14 cellular contexts compared by ENCODE assay signal in genomic region chr1:213976665-213977485, GRCh38. TPM values are rescaled to one million over a fixed set of nuclear protein-coding genes. Genes with fewer than 3 reads are reported as not detected.
DNase-seq lines count a peak whose midpoint lies in the region; ATAC-seq, FAIRE-seq and TF ChIP-seq lines count a peak whose summit lies in the region.
"Had no signal": no experiment of that assay in that cellular context is flagged by ENCODE, and none has a peak within 500 bp of the region (broad histone marks: within the 10 kb centered on the region; RNA-seq: fewer than 3 reads in every experiment).

No MANE protein-coding gene starts in this region.

- no peaks in the 10 kb centered on the region for H3K9me3 ChIP-seq in HEK293 (ENCODE audit: control insufficient read depth, insufficient read depth, low read depth, low read length)
- H3K9me3 ChIP-seq in H1 (ENCODE audit: insufficient read depth in 2 of 2, low read depth in 1 of 2, low read length in 1 of 2) = no peaks in the 10 kb centered on the region
- H3K9me3 ChIP-seq in right lobe of liver = no peaks in the 10 kb centered on the region
- no peaks in the 10 kb centered on the region for H3K9me3 ChIP-seq in small intestine (ENCODE audit: control insufficient read depth, low read depth)
- H3K9me3 ChIP-seq in effector memory CD4-positive, alpha-beta T cell (ENCODE audit: control insufficient read depth, low read length) = no peaks in the 10 kb centered on the region
- H3K9me3 ChIP-seq: BE2C had no signal

- no peak overlapping the region for H3K4me3 ChIP-seq in HEK293 (ENCODE audit: low read depth, low read length)
- H3K4me3 ChIP-seq in H1 (ENCODE audit: extremely low read depth in 1 of 4, insufficient read depth in 2 of 4, low read depth in 3 of 4, low read length in 4 of 4) = peak overlapping the region in 1 of 4 experiments; percentile 26; a peak in 1 of 8 replicates
- peak overlapping the region in 2 of 3 donors; percentile 5 to 11 for H3K4me3 ChIP-seq in right lobe of liver
- no peak overlapping the region for H3K4me3 ChIP-seq in small intestine (ENCODE audit: low read depth in 1 of 2, low read length in 2 of 2)
- no peak overlapping the region for H3K4me3 ChIP-seq in effector memory CD4-positive, alpha-beta T cell (ENCODE audit: insufficient read depth, low read depth, low read length, poor library complexity, severe bottlenecking)
- H3K4me3 ChIP-seq: PC-9 had no signal

- peak; percentile 68 to 78 (median 70) for ATAC-seq in right lobe of liver
- no peak for ATAC-seq in GM18907 (IDR thresholded peaks at IDR 0.05; ENCODE audit: unreplicated experiment)

- no peak for TF ChIP-seq POLR2A in H1 (IDR thresholded peaks at IDR 0.05; ENCODE audit: control extremely low read depth in 1 of 2, low read depth in 2 of 2, low read length in 2 of 2)
- no peak for TF ChIP-seq POLR2A in right lobe of liver (IDR thresholded peaks at IDR 0.05)

- H4K20me1 ChIP-seq in H1 (replicated peaks in 1 of 2; ENCODE audit: control insufficient read depth in 1 of 2, insufficient read depth in 2 of 2, low read length in 2 of 2) = peaks cover 0 to 2% of the 10 kb centered on the region in 2 experiments

- H3K4ac ChIP-seq in H1 (replicated peaks; ENCODE audit: insufficient read length, low read depth, low read length) = no peak overlapping the region

- no peak overlapping the region for H2BK20ac ChIP-seq in H1 (ENCODE audit: low read length)

- POLR2A ChIA-PET in HEK293 (lab: Yijun Ruan, JAX) = interaction anchor here (0.5 to 1.0 kb wide), 2 partner anchors 10 to 146 kb away, joined by 4 to 8 read pairs; partner anchors contain the start of gene PROX1
- POLR2A ChIA-PET in H1 (lab: Charles Lee; ENCODE audit: partially characterized antibody) = interaction anchor here (0.6 kb wide), 1 partner anchor 875 kb away, joined by 3 read pairs; no protein-coding TSS in a partner anchor

- no peaks in the 10 kb centered on the region for H3K36me3 ChIP-seq in HEK293 (ENCODE audit: control insufficient read depth in 2 of 2, insufficient read depth in 1 of 2, low read length in 2 of 2)
- no peaks in the 10 kb centered on the region for H3K36me3 ChIP-seq in H1 (ENCODE audit: control insufficient read depth in 2 of 4, insufficient read depth in 4 of 4, low read length in 3 of 4)
- H3K36me3 ChIP-seq in right lobe of liver = no peaks in the 10 kb centered on the region
- no peaks in the 10 kb centered on the region for H3K36me3 ChIP-seq in small intestine (ENCODE audit: control insufficient read depth in 2 of 2, insufficient read depth in 2 of 2, low read length in 2 of 2)
- no peaks in the 10 kb centered on the region for H3K36me3 ChIP-seq in effector memory CD4-positive, alpha-beta T cell (ENCODE audit: control insufficient read depth, insufficient read depth, low read length)
- H3K36me3 ChIP-seq: BE2C had no signal

- no peak overlapping the region for H2AFZ ChIP-seq in H1 (ENCODE audit: low read length)
- H2AFZ ChIP-seq: PC-9 had no signal

- H3K4me2 ChIP-seq in H1 (ENCODE audit: insufficient read depth in 1 of 2, low read depth in 2 of 2, low read length in 2 of 2) = peak overlapping the region; percentile 22 to 48; a peak in 2 of 4 replicates
- H3K4me2 ChIP-seq: PC-9 had no signal

- WGBS in H1 (ENCODE audit: extremely low coverage in 1 of 2, insufficient coverage in 1 of 2, insufficient read length in 1 of 2, insufficient replicate concordance in 2 of 2, low coverage in 1 of 2, low lambda C conversion rate in 2 of 2, missing lambda C conversion rate in 1 of 2), 2 experiments = 63% methylated on average over 8 of the region's 8 CpGs; no CpG with 5 or more reads in 1 of the 2 experiments
- 23% methylated on average over 8 of the region's 8 CpGs for WGBS in right lobe of liver (ENCODE audit: insufficient coverage, low coverage, low lambda C conversion rate, missing lambda C conversion rate)
- 10 to 30% (median 21%) methylated on average over 8 of the region's 8 CpGs for WGBS in small intestine, 3 donors

- CTCF ChIA-PET in HEK293 (lab: Yijun Ruan, JAX) = no interaction called here
- CTCF ChIA-PET in H1 (lab: Charles Lee; ENCODE audit: partially characterized antibody) = interaction anchor here (0.6 to 2.3 kb wide), 7 partner anchors 11 to 695 kb away, joined by 3 to 11 read pairs (median 4); partner anchors contain the start of gene PROX1

- H3K23me2 ChIP-seq in H1 (ENCODE audit: low read depth, low read length) = peaks cover 8% of the 10 kb centered on the region; the same call in 1 of the 2 replicates

- H3K4me1 ChIP-seq in HEK293 (ENCODE audit: control insufficient read depth, insufficient read depth, low read length) = peaks cover 4% of the 10 kb centered on the region; the same call in 1 of the 2 replicates
- peaks cover 1 to 15% (median 8%) of the 10 kb centered on the region in 4 experiments; a peak in 6 of 7 replicates for H3K4me1 ChIP-seq in H1 (replicated peaks in 1 of 4; ENCODE audit: control insufficient read depth in 3 of 4, insufficient read depth in 4 of 4, low read length in 3 of 4)
- peaks cover 0 to 55% (median 11%) of the 10 kb centered on the region in 4 donors for H3K4me1 ChIP-seq in right lobe of liver
- no peaks in the 10 kb centered on the region for H3K4me1 ChIP-seq in small intestine (ENCODE audit: control insufficient read depth in 2 of 2, insufficient read depth in 1 of 2, low read depth in 1 of 2, low read length in 1 of 2)
- no peaks in the 10 kb centered on the region for H3K4me1 ChIP-seq in effector memory CD4-positive, alpha-beta T cell (ENCODE audit: control insufficient read depth, insufficient read depth, low read length, poor library complexity, severe bottlenecking)

- intact Hi-C loops in right lobe of liver (cut with DNase I) = no loop called here

- H2BK15ac ChIP-seq in H1 (ENCODE audit: low read length) = no peak overlapping the region

- H3K56ac ChIP-seq in H1 (replicated peaks; ENCODE audit: insufficient read length, low read depth, low read length) = no peak overlapping the region

- H2BK12ac ChIP-seq in H1 (ENCODE audit: low read depth, low read length) = no peak overlapping the region; the same call in 1 of the 2 replicates

- H3K27ac ChIP-seq in HEK293 (ENCODE audit: extremely low read depth, low read depth, low read length) (no peak overlapping the region), H1 (ENCODE audit: low read depth, low read length) (no peak overlapping the region), right lobe of liver (peak overlapping the region; percentile 73 to 99 (median 81)), small intestine (ENCODE audit: low read depth in 1 of 2, low read length in 1 of 2) (no peak overlapping the region)
- H3K27ac ChIP-seq in effector memory CD4-positive, alpha-beta T cell (ENCODE audit: insufficient read depth, low read length, poor library complexity, severe bottlenecking) = no peak overlapping the region
- H3K27ac ChIP-seq: PC-9 had no signal

- H3K27me3 ChIP-seq in H1 (replicated peaks in 1 of 4; ENCODE audit: control insufficient read depth in 3 of 4, extremely low read depth in 1 of 4, insufficient read depth in 3 of 4, low read length in 3 of 4) (peaks cover 29 to 58% (median 52%) of the 10 kb centered on the region in 4 experiments), right lobe of liver (no peaks in the 10 kb centered on the region), small intestine (ENCODE audit: control insufficient read depth in 2 of 2, insufficient read depth in 2 of 2, low read length in 2 of 2) (peaks cover 0 to 21% of the 10 kb centered on the region in 2 donors)
- peaks cover 17% of the 10 kb centered on the region for H3K27me3 ChIP-seq in effector memory CD4-positive, alpha-beta T cell (replicated peaks; ENCODE audit: control insufficient read depth, insufficient read depth, low read length, poor library complexity, severe bottlenecking)
- H3K27me3 ChIP-seq: BE2C had no signal

- no peak overlapping the region for H4K91ac ChIP-seq in H1 (replicated peaks; ENCODE audit: insufficient read length, low read length)

- H3K14ac ChIP-seq in H1 (ENCODE audit: insufficient read length) = no peak overlapping the region

- no peaks in the 10 kb centered on the region for H3K79me1 ChIP-seq in H1 (ENCODE audit: low read depth, low read length)

- no peak overlapping the region for H2BK120ac ChIP-seq in H1 (replicated peaks; ENCODE audit: low read depth, low read length)

- H4K8ac ChIP-seq in H1 (ENCODE audit: extremely low read depth, insufficient read depth, low read length) = no peak overlapping the region

- no peak for TF ChIP-seq EP300 in H1 (IDR thresholded peaks at IDR 0.05; ENCODE audit: borderline replicate concordance in 1 of 2, low read depth in 2 of 2, low read length in 2 of 2)

- FAIRE-seq in H1 (lab: Jason Lieb, UNC) (no peak), small intestine (lab: Jason Lieb, UNC) (no peak)

- no peak for TF ChIP-seq CTCF in HEK293 (tag by site-specific recombination; IDR thresholded peaks at IDR 0.05)
- no peak for TF ChIP-seq CTCF in H1 (IDR thresholded peaks at IDR 0.05; ENCODE audit: control extremely low read depth in 1 of 3, insufficient read depth in 1 of 3, low read depth in 1 of 3, low read length in 3 of 3)
- TF ChIP-seq CTCF in right lobe of liver (IDR thresholded peaks at IDR 0.05) = no peak

- no peak overlapping the region for H3K9ac ChIP-seq in H1 (replicated peaks in 1 of 4; ENCODE audit: extremely low read depth in 1 of 4, low read depth in 3 of 4, low read length in 3 of 4)

- no peak overlapping the region for H2BK5ac ChIP-seq in H1 (ENCODE audit: low read depth, low read length)

- no peak overlapping the region for H3K23ac ChIP-seq in H1 (ENCODE audit: insufficient read length)

- no peak overlapping the region for H2AK5ac ChIP-seq in H1 (ENCODE audit: low read depth, low read length)

- no peaks in the 10 kb centered on the region for H3K79me2 ChIP-seq in H1 (ENCODE audit: control insufficient read depth in 1 of 2, insufficient read depth in 2 of 2, low read length in 2 of 2)

- no peak for DNase-seq in H1 (ENCODE audit: low read depth in 1 of 2, low spot score in 2 of 2)
- peak in 1 of 3 donors; percentile 59 for DNase-seq in right lobe of liver
- DNase-seq in small intestine = peak; percentile 32
- DNase-seq in activated gamma-delta T cell (lab: John Stamatoyannopoulos, UW) = no peak
- no peak for DNase-seq in effector memory CD4-positive, alpha-beta T cell
- DNase-seq: BE2C; CD4-positive, alpha-beta memory T cell; EL; KBM-7; NCI-H1048; NCI-H146; PC-9 had no signal

- H4K5ac ChIP-seq in H1 (ENCODE audit: insufficient read length, low read depth, low read length) = no peak overlapping the region

- no peak overlapping the region for H3K18ac ChIP-seq in H1 (ENCODE audit: extremely low read depth, low read length)

- no peak for TF ChIP-seq RAD21 in H1 (IDR thresholded peaks at IDR 0.05 in 1 of 2, conservative IDR thresholded peaks at IDR 0.05 in 1 of 2; ENCODE audit: low read depth in 2 of 2, low read length in 2 of 2)

RNA-seq across cellular contexts. Expression of gene PROX1, which starts 10.9 kb away (rescaled TPM):
- 1.5 and 2.0 TPM in 2 replicates for total RNA-seq in H1 (2021; fragmentation: NEBNext Ultra II Directional; extraction: Animal tissue kit (Norgen Biotek cat#: 25700))
- 0.30 and 0.82 TPM in 2 replicates for polyA plus RNA-seq in H1 (2011; rRNA removed)
- polyA plus RNA-seq in H1 (2011; cell fraction: cytosol; rRNA removed) = 0.30 TPM
- 0.80 TPM for polyA plus RNA-seq in H1 (2011; cell fraction: nucleus; rRNA removed)
- 0.33 to 0.96 TPM (median 0.75 TPM) in 4 replicates for polyA plus RNA-seq in H1 (2012, experiment 1 of 2)
- polyA plus RNA-seq in H1 (2012, experiment 2 of 2) = 0.45 TPM
- 0.32 TPM for polyA plus RNA-seq in H1 (2013, experiment 1 of 2)
- polyA plus RNA-seq in H1 (2013, experiment 2 of 2) = 0.40 TPM
- 0.54 and 2.3 TPM in 2 replicates for polyA minus RNA-seq in H1 (2011; rRNA and poly(A)+ RNA removed)
- polyA minus RNA-seq in H1 (2011; cell fraction: cytosol; rRNA and poly(A)+ RNA removed) = 1.0 TPM
- polyA minus RNA-seq in H1 (2011; cell fraction: nucleus; rRNA and poly(A)+ RNA removed) = 3.6 TPM
- 100 to 1,000 TPM in 4 of 6 experiments, 10 to 100 TPM in 2; 79.6 to 186 (median 164) TPM for total RNA-seq in right lobe of liver
- polyA plus RNA-seq in small intestine = 1 to 10 TPM in 2 of 3 donors, under 1 TPM in 1; 0.67 to 3.6 (median 1.1) TPM
- total RNA-seq: CD4-positive, alpha-beta memory T cell; PC-9 had no signal
- polyA plus RNA-seq: CD4-positive, alpha-beta memory T cell had no signal

Comparison
In these comparisons a context has a peak if more than half of its experiments do, and no peak if none do; other contexts are left out.
1. H3K27ac ChIP-seq: peak in right lobe of liver (3 of 3); none in HEK293 (single experiment), H1 (single experiment), small intestine (0 of 2) and effector memory CD4-positive, alpha-beta T cell (single experiment).
2. H3K4me3 ChIP-seq: peak in right lobe of liver (2 of 3); none in HEK293 (single experiment), small intestine (0 of 2) and effector memory CD4-positive, alpha-beta T cell (single experiment).
3. RNA of gene PROX1, which starts 10.9 kb away (total RNA-seq): 79.6 to 186 TPM in right lobe of liver; 1.5 to 2.0 TPM in H1; every median in the first group is over 10 times any median in the second.